17 cellular contexts compared by ENCODE assay signal in the genomic region with DNA sequence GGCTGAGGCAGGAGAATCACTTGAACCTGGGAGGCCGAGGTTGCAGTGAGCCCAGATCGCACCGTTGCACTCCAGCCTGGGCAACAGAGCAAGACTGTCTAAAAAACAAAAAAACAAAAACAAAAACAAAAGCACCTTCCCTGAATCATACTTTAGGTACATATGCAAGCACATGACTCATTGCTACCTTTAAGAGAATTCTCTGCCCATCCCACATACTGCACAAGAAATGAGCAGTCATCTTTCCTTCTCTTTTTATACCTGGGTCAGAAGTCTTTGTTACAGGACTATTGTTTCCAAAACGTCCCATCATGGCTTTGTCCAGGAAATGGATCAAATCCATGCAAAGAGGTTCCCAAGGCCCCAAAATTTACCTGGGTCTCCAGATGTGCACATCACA. TPM values are rescaled to one million over a fixed set of nuclear protein-coding genes. Genes with fewer than 3 reads are reported as not detected.
DNase-seq lines count a peak whose midpoint lies in the region; ATAC-seq and TF ChIP-seq lines count a peak whose summit lies in the region.
"Had no signal": no experiment of that assay in that cellular context is flagged by ENCODE, and none has a peak within 500 bp of the region (broad histone marks: within the 10 kb centered on the region; RNA-seq: fewer than 3 reads in every experiment).

No MANE protein-coding gene starts in this region.

- CTCF ChIA-PET in MCF 10A (lab: Yijun Ruan, JAX) = interaction anchor here (1.1 to 2.9 kb wide), 4 partner anchors 9 to 73 kb away, joined by 4 to 34 read pairs (median 10); no protein-coding TSS in a partner anchor

- no TSS peak for BruUV-seq in MCF 10A (replicated peaks; lab: Mats Ljungman, UMichigan)

- no peaks in the 10 kb centered on the region for H3K9me3 Mint-ChIP-seq in MCF 10A (ENCODE audit: unreplicated experiment)
- no peaks in the 10 kb centered on the region for H3K9me3 Mint-ChIP-seq in activated T-cell treated with anti-CD3 and anti-CD28 coated beads, Interleukin-2, amount 50 U/mL, for 4 hours
- H3K9me3 Mint-ChIP-seq: CD8-positive, alpha-beta memory T cell had no signal

- intact Hi-C loops in MCF 10A (cut with micrococcal nuclease) = no loop called here
- intact Hi-C loops in breast epithelium (cut with DNase I; ENCODE audit: low total_unique reads) = no loop called here
- intact Hi-C loops in cardiac septum (cut with DNase I) = no loop called here

- H3K9me3 ChIP-seq in breast epithelium = no peaks in the 10 kb centered on the region
- H3K9me3 ChIP-seq: BLaER1, Caco-2 had no signal

- H3K27ac ChIP-seq in breast epithelium = no peak overlapping the region
- H3K27ac ChIP-seq: 22Rv1, BLaER1 had no signal

- H3K4me3 Mint-ChIP-seq in MCF 10A (ENCODE audit: unreplicated experiment) = no peak overlapping the region
- H3K4me3 Mint-ChIP-seq in activated T-cell treated with anti-CD3 and anti-CD28 coated beads, Interleukin-2, amount 50 U/mL, for 4 hours = no peak overlapping the region
- H3K4me3 Mint-ChIP-seq: CD8-positive, alpha-beta memory T cell had no signal

- no peaks in the 10 kb centered on the region for H3K4me1 ChIP-seq in breast epithelium
- H3K4me1 ChIP-seq: BLaER1, Caco-2 had no signal

- peak; percentile 25 for DNase-seq in MCF 10A (ENCODE audit: unreplicated experiment)
- DNase-seq in breast epithelium (ENCODE audit: low spot score in 2 of 2) = no peak
- DNase-seq in epithelial cell of esophagus (ENCODE audit: low read depth) = peak; percentile 81
- peak; percentile 26 for DNase-seq in renal cortical epithelial cell (ENCODE audit: low read depth)
- no peak for DNase-seq in NOMO-1 treated with dmso at 0.1 percent for 144 hours (lab: John Stamatoyannopoulos, UW; ENCODE audit: unreplicated experiment)
- no peak for DNase-seq in cardiac septum (ENCODE audit: low spot score)
- no peak for DNase-seq in activated T-cell treated with anti-CD3 and anti-CD28 coated beads, Interleukin-2, amount 50 U/mL, for 4 hours
- DNase-seq: AML-193; Caco-2; CD8-positive, alpha-beta memory T cell; DND-41; GDM1; IMR-90 had no signal

- H3K27me3 Mint-ChIP-seq in MCF 10A (ENCODE audit: insufficient read depth, unreplicated experiment) = no peaks in the 10 kb centered on the region
- H3K27me3 Mint-ChIP-seq in activated T-cell treated with anti-CD3 and anti-CD28 coated beads, Interleukin-2, amount 50 U/mL, for 4 hours (ENCODE audit: low read depth) = no peaks in the 10 kb centered on the region

- H3K36me3 Mint-ChIP-seq in MCF 10A (ENCODE audit: insufficient read depth, unreplicated experiment) = no peaks in the 10 kb centered on the region
- no peaks in the 10 kb centered on the region for H3K36me3 Mint-ChIP-seq in activated T-cell treated with anti-CD3 and anti-CD28 coated beads, Interleukin-2, amount 50 U/mL, for 4 hours (ENCODE audit: insufficient read depth)
- H3K36me3 Mint-ChIP-seq: CD8-positive, alpha-beta memory T cell had no signal

- H3K4me3 ChIP-seq in breast epithelium (no peak overlapping the region), epithelial cell of esophagus (ENCODE audit: low read length) (no peak overlapping the region)
- H3K4me3 ChIP-seq: BLaER1 had no signal

- H3K27ac Mint-ChIP-seq in MCF 10A (ENCODE audit: low read depth, unreplicated experiment) = no peak overlapping the region

- ATAC-seq in activated T-cell treated with anti-CD3 and anti-CD28 coated beads, Interleukin-2, amount 50 U/mL, for 4 hours = no peak
- ATAC-seq: HCT116 had no signal

- H3K4me1 Mint-ChIP-seq in MCF 10A (ENCODE audit: insufficient read depth, unreplicated experiment) = peaks cover 20% of the 10 kb centered on the region
- no peaks in the 10 kb centered on the region for H3K4me1 Mint-ChIP-seq in activated T-cell treated with anti-CD3 and anti-CD28 coated beads, Interleukin-2, amount 50 U/mL, for 4 hours (ENCODE audit: low read depth)
- H3K4me1 Mint-ChIP-seq: CD8-positive, alpha-beta memory T cell had no signal

- TF ChIP-seq POLR2A in breast epithelium (IDR thresholded peaks at IDR 0.05) = no peak

- no peaks in the 10 kb centered on the region for H3K27me3 ChIP-seq in breast epithelium
- H3K27me3 ChIP-seq: BLaER1 had no signal

- TF ChIP-seq CTCF in MCF 10A (IDR thresholded peaks at IDR 0.05; ENCODE audit: unreplicated experiment) (no peak), breast epithelium (IDR thresholded peaks at IDR 0.05) (no peak), epithelial cell of esophagus (IDR thresholded peaks at IDR 0.05; ENCODE audit: insufficient read depth, low read depth, low read length, missing control alignments) (no peak)

- POLR2A ChIA-PET in MCF 10A (lab: Yijun Ruan, JAX) = interaction anchor here (0.9 kb wide), 1 partner anchor 62 kb away, joined by 3 read pairs; no protein-coding TSS in a partner anchor

- H3K36me3 ChIP-seq in breast epithelium = no peaks in the 10 kb centered on the region
- H3K36me3 ChIP-seq: BLaER1 had no signal

RNA-seq across cellular contexts. Expression of a gene that starts 21.5 kb away (rescaled TPM):
- total RNA-seq in MCF 10A (2022) = 0.42 and 0.49 TPM in 2 replicates
- 1 to 10 TPM in 2 of 3 donors, not detected in 1; 2.1 to 2.9 TPM for total RNA-seq in breast epithelium
- total RNA-seq in renal cortical epithelial cell = 0.10 and 1.7 TPM in 2 replicates
- total RNA-seq in cardiac septum = not detected
- under 1 TPM in 1 of 3 donors, not detected in 2; 0.16 TPM for total RNA-seq in activated T-cell treated with anti-CD3 and anti-CD28 coated beads, Interleukin-2, amount 50 U/mL, for 4 hours
- total RNA-seq: CD8-positive, alpha-beta memory T cell had no signal

RNA-seq across cellular contexts. Expression of a gene that starts 43.1 kb away (rescaled TPM):
- total RNA-seq in MCF 10A (2022) = not detected in 2 replicates
- total RNA-seq in breast epithelium = 1 to 10 TPM in 2 of 3 donors, under 1 TPM in 1; 0.33 to 5.6 (median 3.5) TPM
- total RNA-seq in renal cortical epithelial cell = 0.35 TPM in 1 of 2 replicates, not detected in the other
- not detected for total RNA-seq in cardiac septum
- not detected for total RNA-seq in activated T-cell treated with anti-CD3 and anti-CD28 coated beads, Interleukin-2, amount 50 U/mL, for 4 hours
- total RNA-seq: Caco-2; CD8-positive, alpha-beta memory T cell; HT-29; IMR-90 had no signal

RNA-seq across cellular contexts. Expression of a gene that starts 47.0 kb away (rescaled TPM):
- 115 and 128 TPM in 2 replicates for total RNA-seq in MCF 10A (2022)
- total RNA-seq in breast epithelium = 100 to 1,000 TPM in 1 of 3 donors, 10 to 100 TPM in 2; 55.0 to 200 (median 57.4) TPM
- 931 and 988 TPM in 2 replicates for total RNA-seq in renal cortical epithelial cell
- total RNA-seq in cardiac septum = 193 TPM
- total RNA-seq in activated T-cell treated with anti-CD3 and anti-CD28 coated beads, Interleukin-2, amount 50 U/mL, for 4 hours = 10 to 100 TPM; 91.2 to 98.1 (median 96.7) TPM
- total RNA-seq: HT-29 had no signal

Comparison
In these comparisons a context has a peak if more than half of its experiments do, and no peak if none do; other contexts are left out.
1. DNase-seq: peak in MCF 10A (single experiment), epithelial cell of esophagus (single experiment) and renal cortical epithelial cell (single experiment); none in breast epithelium (0 of 2), NOMO-1 treated with dmso at 0.1 percent for 144 hours (single experiment), cardiac septum (single experiment) and activated T-cell treated with anti-CD3 and anti-CD28 coated beads, Interleukin-2, amount 50 U/mL, for 4 hours (single experiment).